25 cellular contexts compared by ENCODE assay signal in the genomic region with DNA sequence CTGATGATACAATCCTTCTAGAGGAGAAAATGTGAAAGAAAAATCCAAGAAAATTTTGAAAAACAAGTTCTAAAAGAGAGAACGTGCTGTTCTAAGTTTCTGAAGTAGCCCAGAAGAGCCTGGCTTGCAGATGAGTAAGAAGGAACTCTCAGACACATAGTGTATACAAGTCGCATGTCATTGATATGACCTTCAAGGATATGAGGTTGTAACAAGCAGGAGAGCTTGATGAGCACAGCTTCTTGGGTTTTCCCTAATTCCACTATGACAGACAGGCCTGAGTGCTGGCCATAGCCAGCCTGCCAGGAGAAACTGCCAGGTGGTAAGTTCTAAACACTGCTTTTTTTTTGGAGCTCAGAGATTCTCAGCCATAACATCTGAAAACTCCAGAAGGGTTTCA.
"Had no signal": no experiment of that assay in that cellular context is flagged by ENCODE, and none has a peak within 500 bp of the region (broad histone marks: within the 10 kb centered on the region; RNA-seq: fewer than 3 reads in every experiment).

No MANE protein-coding gene starts in this region.

- H3K27ac Mint-ChIP-seq: endodermal cell; natural killer cell treated with Interleukin-12 subunit alpha and Interleukin-12 subunit beta and Interleukin-15 and Interleukin-18, amount 100 ng/mL, for 72 hours; neural progenitor cell; progenitor cell of endocrine pancreas; stimulated activated memory B cell treated with anti-CD40 and anti-IgM and Interleukin-4, amounts not matched to agents 10 μg/mL and 1 μg/mL and 100 μg/mL, for 72 hours; stimulated activated naive CD8-positive, alpha-beta T cell treated with anti-CD3 and anti-CD28 coated beads, Interleukin-15, Interleukin-2, amounts not matched to agents 100 ng/mL and 50 ng/mL, for 24 hours had no signal

- H3K9me3 Mint-ChIP-seq: endodermal cell; natural killer cell treated with Interleukin-12 subunit alpha and Interleukin-12 subunit beta and Interleukin-15 and Interleukin-18, amount 100 ng/mL, for 72 hours; neural progenitor cell; stimulated activated memory B cell treated with anti-CD40 and anti-IgM and Interleukin-4, amounts not matched to agents 10 μg/mL and 1 μg/mL and 100 μg/mL, for 72 hours; stimulated activated naive CD8-positive, alpha-beta T cell treated with anti-CD3 and anti-CD28 coated beads, Interleukin-15, Interleukin-2, amounts not matched to agents 100 ng/mL and 50 ng/mL, for 24 hours had no signal

- H3K4me1 Mint-ChIP-seq: endodermal cell; stimulated activated memory B cell treated with anti-CD40 and anti-IgM and Interleukin-4, amounts not matched to agents 10 μg/mL and 1 μg/mL and 100 μg/mL, for 72 hours had no signal

- H3K36me3 Mint-ChIP-seq: natural killer cell treated with Interleukin-12 subunit alpha and Interleukin-12 subunit beta and Interleukin-15 and Interleukin-18, amount 100 ng/mL, for 72 hours; neural progenitor cell; stimulated activated memory B cell treated with anti-CD40 and anti-IgM and Interleukin-4, amounts not matched to agents 10 μg/mL and 1 μg/mL and 100 μg/mL, for 72 hours had no signal

- DNase-seq: effector CD4-positive, alpha-beta T cell; endodermal cell; erythroblast; foreskin melanocyte; heart right ventricle; hypothalamus; islet precursor cell; mammary epithelial cell; nucleus accumbens; ovary; right cardiac atrium; spleen; stimulated activated CD4-positive, alpha-beta T cell treated with anti-CD3 and anti-CD28 coated beads, Interleukin-15, amount 100 ng/mL, for 24 hours; stimulated activated CD4-positive, alpha-beta T cell treated with anti-CD3 and anti-CD28 coated beads, Interleukin-1b, Interleukin-23, amount 100 ng/mL, for 48 hours; stimulated activated CD4-positive, alpha-beta T cell treated with anti-CD3 and anti-CD28 coated beads, Interleukin-4, amount 100 ng/mL, for 24 hours; tibial artery; upper lobe of left lung; uterus had no signal

- H3K4me3 ChIP-seq: coronary artery, heart right ventricle, neural progenitor cell, ovary, spleen, tibial artery, upper lobe of left lung, uterus had no signal

- H3K4me3 Mint-ChIP-seq: endodermal cell; natural killer cell treated with Interleukin-12 subunit alpha and Interleukin-12 subunit beta and Interleukin-15 and Interleukin-18, amount 100 ng/mL, for 72 hours; neural progenitor cell; stimulated activated memory B cell treated with anti-CD40 and anti-IgM and Interleukin-4, amounts not matched to agents 10 μg/mL and 1 μg/mL and 100 μg/mL, for 72 hours; stimulated activated naive CD8-positive, alpha-beta T cell treated with anti-CD3 and anti-CD28 coated beads, Interleukin-15, Interleukin-2, amounts not matched to agents 100 ng/mL and 50 ng/mL, for 24 hours had no signal

- ATAC-seq: heart right ventricle; left lobe of liver; natural killer cell treated with Interleukin-12 subunit alpha and Interleukin-12 subunit beta and Interleukin-15 and Interleukin-18, amount 100 ng/mL, for 72 hours; right cardiac atrium; stimulated activated memory B cell treated with anti-CD40 and anti-IgM and Interleukin-4, amounts not matched to agents 10 μg/mL and 1 μg/mL and 100 μg/mL, for 72 hours had no signal
